In the genomic region with DNA sequence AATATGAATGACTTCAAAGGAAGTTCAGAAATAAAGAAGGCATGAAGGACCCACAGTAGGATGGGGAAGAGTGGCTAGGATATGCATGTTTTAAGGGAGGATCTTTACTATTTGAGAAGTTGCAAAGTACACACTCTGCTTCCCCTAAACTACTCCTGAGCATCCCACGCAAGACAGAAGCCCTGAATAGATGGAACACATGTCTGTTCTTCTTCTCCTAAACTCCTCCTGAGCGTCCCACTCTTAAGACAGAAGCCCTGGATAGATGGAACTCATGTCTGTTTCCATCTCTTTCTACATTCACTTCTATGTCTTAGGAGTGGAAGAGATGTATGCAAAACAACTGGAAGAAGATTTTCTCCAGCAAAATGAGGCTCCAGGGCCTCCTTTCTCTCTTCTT, we compare ENCODE assay signal across 22 cellular contexts.
A peak's percentile ranks its signal among the peaks of the same experiment; 100 is the strongest.
DNase-seq lines count a peak whose midpoint lies in the region; ATAC-seq, FAIRE-seq and TF ChIP-seq lines count a peak whose summit lies in the region.
"Had no signal": no experiment of that assay in that cellular context is flagged by ENCODE, and none has a peak within 500 bp of the region (broad histone marks: within the 10 kb centered on the region; RNA-seq: fewer than 3 reads in every experiment).

No MANE protein-coding gene starts in this region.

- H3K79me1 ChIP-seq in IMR-90 (ENCODE audit: low read depth in 1 of 2, low read length in 2 of 2): no peaks in the 10 kb centered on the region

- H3K4me3 Mint-ChIP-seq in astrocyte (ENCODE audit: unreplicated experiment): no peak overlapping the region
- H3K4me3 Mint-ChIP-seq: B cell; CD4-positive, alpha-beta T cell; CD8-positive, alpha-beta T cell had no signal

- peak overlapping the region; percentile 39; the same call in 1 of the 2 replicates for H4K91ac ChIP-seq in IMR-90 (ENCODE audit: insufficient read depth, low read depth, low read length)

- H3K4me1 ChIP-seq in IMR-90 (ENCODE audit: control insufficient read depth, insufficient read depth, low read length) (peaks cover 7% of the 10 kb centered on the region), astrocyte (ENCODE audit: insufficient read depth, low read length) (peaks cover 10% of the 10 kb centered on the region), HepG2 (ENCODE audit: insufficient read depth, low read length) (no peaks in the 10 kb centered on the region)
- H3K4me1 ChIP-seq: BLaER1 treated with 17β-estradiol and CSF1 and Interleukin-3, amounts not matched to agents 10 nM and 100 nM; Caco-2 had no signal

- H3K9me1 ChIP-seq in IMR-90 (ENCODE audit: insufficient read depth, low read length): peaks cover 3% of the 10 kb centered on the region; the same call in 1 of the 2 replicates

- H3K4me3 ChIP-seq in IMR-90 (ENCODE audit: insufficient read depth, low read depth, low read length) (no peak overlapping the region), astrocyte (ENCODE audit: insufficient read depth, low read depth, low read length) (no peak overlapping the region), HepG2 (replicated peaks in 1 of 3; ENCODE audit: insufficient read depth in 1 of 3, low read depth in 2 of 3, low read length in 3 of 3) (no peak overlapping the region)
- H3K4me3 ChIP-seq: BLaER1 treated with 17β-estradiol and CSF1 and Interleukin-3, amounts not matched to agents 10 nM and 100 nM had no signal

- H3K9ac ChIP-seq in IMR-90 (ENCODE audit: low read depth, low read length): no peak overlapping the region
- no peak overlapping the region for H3K9ac ChIP-seq in astrocyte (ENCODE audit: low read length)
- no peak overlapping the region for H3K9ac ChIP-seq in HepG2 (ENCODE audit: insufficient read depth, low read depth, low read length)
- H3K9ac ChIP-seq: BLaER1 treated with 17β-estradiol and CSF1 and Interleukin-3, amounts not matched to agents 10 nM and 100 nM had no signal

- no peak for FAIRE-seq in astrocyte (lab: Jason Lieb, UNC)
- no peak for FAIRE-seq in HepG2 (lab: Jason Lieb, UNC)
- FAIRE-seq: A204.1, D721Med, G401.6, GM12891, GM19239 had no signal

- H3K9me3 ChIP-seq in IMR-90 (ENCODE audit: control insufficient read depth, insufficient read depth, low read length) (no peaks in the 10 kb centered on the region), astrocyte (ENCODE audit: insufficient read depth, low read depth, low read length) (no peaks in the 10 kb centered on the region), HepG2 (ENCODE audit: low read length) (no peaks in the 10 kb centered on the region)
- H3K9me3 ChIP-seq: BLaER1 treated with 17β-estradiol and CSF1 and Interleukin-3, amounts not matched to agents 10 nM and 100 nM; Caco-2 had no signal

- no peaks in the 10 kb centered on the region for H4K20me1 ChIP-seq in IMR-90 (ENCODE audit: insufficient read depth, low read length)
- no peaks in the 10 kb centered on the region for H4K20me1 ChIP-seq in astrocyte (ENCODE audit: insufficient read depth, low read length)
- no peaks in the 10 kb centered on the region for H4K20me1 ChIP-seq in HepG2 (ENCODE audit: insufficient read depth, low read length)
- H4K20me1 ChIP-seq: BLaER1 treated with 17β-estradiol and CSF1 and Interleukin-3, amounts not matched to agents 10 nM and 100 nM had no signal

- no peak overlapping the region for H2BK5ac ChIP-seq in IMR-90 (ENCODE audit: low read depth, low read length, poor library complexity, severe bottlenecking)

- no peak for TF ChIP-seq EP300 in HepG2 (IDR thresholded peaks at IDR 0.05; ENCODE audit: low read depth in 2 of 2, low read length in 2 of 2)
- no peak for TF ChIP-seq EP300 in HepG2 (CRISPR knock-in tag; IDR thresholded peaks at IDR 0.05; ENCODE audit: borderline replicate concordance)

- peak overlapping the region; percentile 87 for H3K4ac ChIP-seq in IMR-90 (ENCODE audit: low read depth, low read length)

- no peaks in the 10 kb centered on the region for H3K36me3 Mint-ChIP-seq in astrocyte (ENCODE audit: low read depth, unreplicated experiment)
- H3K36me3 Mint-ChIP-seq: CD8-positive, alpha-beta T cell had no signal

- H2AFZ ChIP-seq in IMR-90 (replicated peaks; ENCODE audit: low read length, poor library complexity) (no peak overlapping the region), astrocyte (ENCODE audit: low read depth, low read length) (no peak overlapping the region), HepG2 (ENCODE audit: low read length) (no peak overlapping the region)

- peak overlapping the region; percentile 93 for H2BK20ac ChIP-seq in IMR-90 (ENCODE audit: low read depth, low read length)

- H3K27me3 Mint-ChIP-seq in astrocyte (ENCODE audit: low read depth, unreplicated experiment): peaks cover 11% of the 10 kb centered on the region
- H3K27me3 Mint-ChIP-seq: B cell had no signal

- BruUV-seq in IMR-90 (replicated peaks; lab: Mats Ljungman, UMichigan) (no TSS peak), HepG2 (replicated peaks; lab: Mats Ljungman, UMichigan) (no TSS peak)

- DNase-seq in IMR-90 (no peak), astrocyte (ENCODE audit: low read depth) (no peak), HepG2 (ENCODE audit: low spot score) (no peak), SW480 (ENCODE audit: low spot score) (no peak)
- DNase-seq: 8988T; ACHN; AML-193; Caco-2; Calu3; CD4-positive, alpha-beta T cell; CD8-positive, alpha-beta T cell; DMS79 treated with DMSO at 0.1 percent for 48 hours; GF-D8 had no signal

- H3K4me1 Mint-ChIP-seq in astrocyte (ENCODE audit: low read depth, unreplicated experiment): peaks cover 6% of the 10 kb centered on the region
- H3K4me1 Mint-ChIP-seq: B cell had no signal

- dilution Hi-C loops in IMR-90 (cut with HindIII; ENCODE audit: low sequenced_read_pairs, unreplicated experiment): no loop called here

- TF ChIP-seq CTCF in IMR-90 (conservative IDR thresholded peaks at IDR 0.05; ENCODE audit: low read depth, low read length) (no peak), astrocyte (IDR thresholded peaks at IDR 0.05; ENCODE audit: insufficient read depth, low read depth, low read length) (no peak), HepG2 (CRISPR knock-in tag; IDR thresholded peaks at IDR 0.05) (no peak)

- H3K36me3 ChIP-seq in IMR-90 (ENCODE audit: control insufficient read depth, insufficient read depth, low read length) (no peaks in the 10 kb centered on the region), astrocyte (ENCODE audit: insufficient read depth, low read length) (no peaks in the 10 kb centered on the region), HepG2 (replicated peaks in 1 of 2; ENCODE audit: control insufficient read depth in 1 of 2, insufficient read depth in 2 of 2, low read length in 2 of 2) (no peaks in the 10 kb centered on the region)
- H3K36me3 ChIP-seq: BLaER1 treated with 17β-estradiol and CSF1 and Interleukin-3, amounts not matched to agents 10 nM and 100 nM had no signal

- ATAC-seq in IMR-90 (ENCODE audit: low read depth): no peak
- no peak for ATAC-seq in HepG2
- ATAC-seq in GM19351 (IDR thresholded peaks at IDR 0.05; ENCODE audit: unreplicated experiment): no peak
- ATAC-seq: CD8-positive, alpha-beta T cell had no signal

- H3K4me2 ChIP-seq in IMR-90 (ENCODE audit: low read depth, low read length): no peak overlapping the region
- H3K4me2 ChIP-seq in astrocyte (ENCODE audit: low read length): no peak overlapping the region
- H3K4me2 ChIP-seq in HepG2 (ENCODE audit: low read depth, low read length): no peak overlapping the region
- H3K4me2 ChIP-seq: BLaER1 treated with 17β-estradiol and CSF1 and Interleukin-3, amounts not matched to agents 10 nM and 100 nM had no signal

- no peak overlapping the region for H3K27ac Mint-ChIP-seq in astrocyte (ENCODE audit: unreplicated experiment)
- H3K27ac Mint-ChIP-seq: B cell; CD4-positive, alpha-beta T cell; CD8-positive, alpha-beta T cell had no signal

- no peak overlapping the region for H2AK9ac ChIP-seq in IMR-90 (replicated peaks; ENCODE audit: low read depth, low read length, poor library complexity)

- peak overlapping the region; percentile 91; the same call in 1 of the 2 replicates for H2AK5ac ChIP-seq in IMR-90 (ENCODE audit: low read depth, low read length)

- H3K23ac ChIP-seq in IMR-90 (ENCODE audit: low read depth, low read length): peak overlapping the region; percentile 82; the same call in 1 of the 2 replicates

- intact Hi-C loops in IMR-90 (cut with micrococcal nuclease): no loop called here
- intact Hi-C loops in HepG2 (cut with micrococcal nuclease; ENCODE audit: unreplicated experiment): no loop called here

- H4K5ac ChIP-seq in IMR-90 (ENCODE audit: low read depth, low read length): peak overlapping the region; percentile 72; the same call in 1 of the 2 replicates

- no peak overlapping the region for H3K56ac ChIP-seq in IMR-90 (ENCODE audit: extremely low read depth, insufficient read depth, low read length)

- H2BK120ac ChIP-seq in IMR-90 (ENCODE audit: low read depth, low read length): peak overlapping the region; percentile 91

- H3K14ac ChIP-seq in IMR-90 (replicated peaks; ENCODE audit: low read depth, low read length): peak overlapping the region; percentile 90

- POLR2A ChIA-PET in IMR-90 (lab: Charles Lee; ENCODE audit: unreplicated experiment): no interaction called here
- POLR2A ChIA-PET in HepG2 (lab: Yijun Ruan, JAX): no interaction called here

- no CpG with 5 or more reads among the region's 2 CpGs for WGBS in IMR-90 (ENCODE audit: extremely low coverage in 2 of 2, insufficient read length in 1 of 2), 2 experiments
- WGBS in HepG2 (ENCODE audit: low lambda C conversion rate): 28% methylated on average over 2 of the region's 2 CpGs

- TF ChIP-seq POLR2A in IMR-90 (IDR thresholded peaks at IDR 0.05; ENCODE audit: low read depth, low read length) (no peak), HepG2 (IDR thresholded peaks at IDR 0.05; ENCODE audit: insufficient read depth in 1 of 2, low read depth in 2 of 2, low read length in 2 of 2) (no peak)

- H3K27me3 ChIP-seq in IMR-90 (ENCODE audit: control insufficient read depth, insufficient read depth, low read length): no peaks in the 10 kb centered on the region
- no peaks in the 10 kb centered on the region for H3K27me3 ChIP-seq in astrocyte (ENCODE audit: insufficient read depth, low read length)
- peaks cover 0 to 8% of the 10 kb centered on the region in 2 experiments; a peak in 1 of 5 replicates for H3K27me3 ChIP-seq in HepG2 (ENCODE audit: control insufficient read depth in 1 of 2, insufficient read depth in 2 of 2, low read length in 2 of 2)
- H3K27me3 ChIP-seq: BLaER1 treated with 17β-estradiol and CSF1 and Interleukin-3, amounts not matched to agents 10 nM and 100 nM had no signal

- CTCF ChIA-PET in IMR-90 (lab: Yijun Ruan, JAX) (no interaction called here), HepG2 (lab: Yijun Ruan, JAX; ENCODE audit: low intra/inter-chr PET ratio, low total read pairs) (no interaction called here)

- H4K8ac ChIP-seq in IMR-90 (ENCODE audit: low read depth in 2 of 2, low read length in 2 of 2): peak overlapping the region in 1 of 2 experiments; percentile 56; a peak in 2 of 4 replicates

- H2BK15ac ChIP-seq in IMR-90 (ENCODE audit: low read depth, low read length): peak overlapping the region; percentile 94; the same call in 2 of the 3 replicates

- in situ Hi-C loops in IMR-90 (cut with MboI; ENCODE audit: low sequenced_read_pairs): no loop called here
- in situ Hi-C loops in HepG2 (cut with HindIII; ENCODE audit: extremely low pct_ligation_motif_present, low pct_unique_long_range_greater_than_20kb): no loop called here

- TF ChIP-seq RAD21 in IMR-90 (IDR thresholded peaks at IDR 0.05; ENCODE audit: low read length) (no peak), HepG2 (CRISPR knock-in tag; IDR thresholded peaks at IDR 0.05) (no peak)

- H3K9me3 Mint-ChIP-seq in astrocyte (ENCODE audit: unreplicated experiment): no peaks in the 10 kb centered on the region
- H3K9me3 Mint-ChIP-seq: CD4-positive, alpha-beta T cell; CD8-positive, alpha-beta T cell had no signal

- H3K18ac ChIP-seq in IMR-90 (ENCODE audit: low read depth, low read length): peak overlapping the region; percentile 91; the same call in 1 of the 2 replicates

- H3K27ac ChIP-seq in IMR-90 (ENCODE audit: insufficient read depth, low read length): no peak overlapping the region
- peak overlapping the region; percentile 54 for H3K27ac ChIP-seq in astrocyte (ENCODE audit: low read depth, low read length)
- no peak overlapping the region for H3K27ac ChIP-seq in HepG2 (ENCODE audit: extremely low read length, insufficient read depth, low read length)
- H3K27ac ChIP-seq: BLaER1 treated with 17β-estradiol and CSF1 and Interleukin-3, amounts not matched to agents 10 nM and 100 nM; C4-2B had no signal

- no peaks in the 10 kb centered on the region for H3K79me2 ChIP-seq in astrocyte (ENCODE audit: insufficient read depth, low read length)
- no peaks in the 10 kb centered on the region for H3K79me2 ChIP-seq in HepG2 (ENCODE audit: insufficient read depth, low read length)
